ENCODE assay signal across 21 cellular contexts in genomic region chr6:118905851-118906250, GRCh38. TPM values are rescaled to one million over a fixed set of nuclear protein-coding genes. Genes with fewer than 3 reads are reported as not detected.
DNase-seq lines count a peak whose midpoint lies in the region; ATAC-seq and TF ChIP-seq lines count a peak whose summit lies in the region.
"Had no signal": no experiment of that assay in that cellular context is flagged by ENCODE, and none has a peak within 500 bp of the region (broad histone marks: within the 10 kb centered on the region; RNA-seq: fewer than 3 reads in every experiment).

No MANE protein-coding gene starts in this region.

- no peaks in the 10 kb centered on the region for H3K9me3 ChIP-seq in CD8-positive, alpha-beta T cell (ENCODE audit: low read length)
- H3K9me3 ChIP-seq in lung (ENCODE audit: control insufficient read depth in 2 of 2, insufficient read depth in 1 of 2, low read length in 1 of 2): no peaks in the 10 kb centered on the region
- no peaks in the 10 kb centered on the region for H3K9me3 ChIP-seq in heart left ventricle
- H3K9me3 ChIP-seq: SJCRH30, tibial nerve had no signal

- no peak overlapping the region for H3K4me3 Mint-ChIP-seq in activated CD4-positive, alpha-beta T cell treated with anti-CD3 and anti-CD28 coated beads, Interleukin-2, amount 10 ng/mL, durations not matched to agents 24 days and 14 days
- H3K4me3 Mint-ChIP-seq in CD8-positive, alpha-beta T cell: no peak overlapping the region
- H3K4me3 Mint-ChIP-seq in activated T-helper 17 cell treated with anti-CD3 and anti-CD28 coated beads, Interleukin-2, amount 50 U/mL, for 72 hours: peak overlapping the region; percentile 51
- H3K4me3 Mint-ChIP-seq: activated naive CD8-positive, alpha-beta T cell treated with anti-CD3 and anti-CD28 coated beads, Interleukin-2, amount 10 ng/mL, durations not matched to agents 7 days and 5 days; natural killer cell treated with Interleukin-12 subunit alpha and Interleukin-12 subunit beta and Interleukin-15 and Interleukin-18, amount 100 ng/mL, for 72 hours had no signal

- H3K36me3 Mint-ChIP-seq in activated CD4-positive, alpha-beta T cell treated with anti-CD3 and anti-CD28 coated beads, Interleukin-2, amount 10 ng/mL, durations not matched to agents 24 days and 14 days (ENCODE audit: low read depth): peaks cover 73% of the 10 kb centered on the region
- peaks cover 85% of the 10 kb centered on the region for H3K36me3 Mint-ChIP-seq in CD8-positive, alpha-beta T cell
- H3K36me3 Mint-ChIP-seq in activated T-helper 17 cell treated with anti-CD3 and anti-CD28 coated beads, Interleukin-2, amount 50 U/mL, for 72 hours (ENCODE audit: low read depth): peaks cover 97% of the 10 kb centered on the region

- no peak overlapping the region for H3K4me3 ChIP-seq in CD8-positive, alpha-beta T cell (ENCODE audit: low read depth, low read length)
- H3K4me3 ChIP-seq in lung (no peak overlapping the region), heart left ventricle (no peak overlapping the region)
- H3K4me3 ChIP-seq: SJCRH30, skin epidermis, tibial nerve had no signal

- peaks cover 56% of the 10 kb centered on the region for H3K36me3 ChIP-seq in CD8-positive, alpha-beta T cell (ENCODE audit: insufficient read depth, low read length)
- H3K36me3 ChIP-seq in lung (ENCODE audit: control insufficient read depth in 2 of 2, insufficient read depth in 2 of 2, low read length in 2 of 2) (peaks cover 6 to 10% of the 10 kb centered on the region in 2 donors), heart left ventricle (peaks cover 0 to 98% (median 91%) of the 10 kb centered on the region in 9 donors)

- CTCF ChIA-PET in CD8-positive, alpha-beta T cell (lab: Charles Lee): no interaction called here

- peak overlapping the region; percentile 60 for H3K27ac Mint-ChIP-seq in activated CD4-positive, alpha-beta T cell treated with anti-CD3 and anti-CD28 coated beads, Interleukin-2, amount 10 ng/mL, durations not matched to agents 24 days and 14 days
- H3K27ac Mint-ChIP-seq in CD8-positive, alpha-beta T cell: peak overlapping the region; percentile 77
- peak overlapping the region; percentile 58 for H3K27ac Mint-ChIP-seq in activated T-helper 17 cell treated with anti-CD3 and anti-CD28 coated beads, Interleukin-2, amount 50 U/mL, for 72 hours
- H3K27ac Mint-ChIP-seq: activated naive CD8-positive, alpha-beta T cell treated with anti-CD3 and anti-CD28 coated beads, Interleukin-2, amount 10 ng/mL, durations not matched to agents 7 days and 5 days; natural killer cell treated with Interleukin-12 subunit alpha and Interleukin-12 subunit beta and Interleukin-15 and Interleukin-18, amount 100 ng/mL, for 72 hours had no signal

- TF ChIP-seq POLR2A in heart left ventricle (IDR thresholded peaks at IDR 0.05): no peak

- no peak for TF ChIP-seq CTCF in CD8-positive, alpha-beta T cell (IDR thresholded peaks at IDR 0.05)
- TF ChIP-seq CTCF in lung (IDR thresholded peaks at IDR 0.05; ENCODE audit: control extremely low read depth, extremely low read depth) (no peak), heart left ventricle (IDR thresholded peaks at IDR 0.05) (no peak)

- no peak for DNase-seq in activated CD4-positive, alpha-beta T cell treated with anti-CD3 and anti-CD28 coated beads, Interleukin-2, amount 10 ng/mL, durations not matched to agents 24 days and 14 days
- no peak for DNase-seq in activated CD4-positive, alpha-beta T cell treated with anti-CD3 and anti-CD28 coated beads, Interleukin-2, amount 50 U/mL, for 4 hours
- DNase-seq in CD8-positive, alpha-beta T cell: no peak
- no peak for DNase-seq in lung (ENCODE audit: low spot score)
- no peak for DNase-seq in posterior cingulate gyrus
- DNase-seq in cerebellar nuclear complex (lab: John Stamatoyannopoulos, UW): no peak
- DNase-seq in heart left ventricle: no peak
- DNase-seq: activated naive CD8-positive, alpha-beta T cell treated with anti-CD3 and anti-CD28 coated beads, Interleukin-2, amount 10 ng/mL, durations not matched to agents 7 days and 5 days; AML-193; COR-L47; DMS53; GDM1; kidney; NCI-H1436 treated with DMSO at 0.1 percent for 48 hours; NCI-H446; NCI-H82; SJCRH30 had no signal

- WGBS in lung, 2 donors: 91 to 93% methylated on average over 4 of the region's 4 CpGs
- 97 to 98% (median 97%) methylated on average over 4 of the region's 4 CpGs for WGBS in heart left ventricle, 4 donors

- H3K4me1 ChIP-seq in CD8-positive, alpha-beta T cell (ENCODE audit: insufficient read depth, low read length): peaks cover 11% of the 10 kb centered on the region
- H3K4me1 ChIP-seq in lung (ENCODE audit: control insufficient read depth in 2 of 2, insufficient read depth in 2 of 2, low read length in 2 of 2) (peaks cover 0 to 1% of the 10 kb centered on the region in 2 donors), heart left ventricle (peaks cover 0 to 22% (median 8%) of the 10 kb centered on the region in 12 donors)

- no peaks in the 10 kb centered on the region for H3K9me3 Mint-ChIP-seq in activated CD4-positive, alpha-beta T cell treated with anti-CD3 and anti-CD28 coated beads, Interleukin-2, amount 10 ng/mL, durations not matched to agents 24 days and 14 days
- no peaks in the 10 kb centered on the region for H3K9me3 Mint-ChIP-seq in CD8-positive, alpha-beta T cell
- H3K9me3 Mint-ChIP-seq in activated T-helper 17 cell treated with anti-CD3 and anti-CD28 coated beads, Interleukin-2, amount 50 U/mL, for 72 hours: no peaks in the 10 kb centered on the region
- H3K9me3 Mint-ChIP-seq: activated naive CD8-positive, alpha-beta T cell treated with anti-CD3 and anti-CD28 coated beads, Interleukin-2, amount 10 ng/mL, durations not matched to agents 7 days and 5 days; natural killer cell treated with Interleukin-12 subunit alpha and Interleukin-12 subunit beta and Interleukin-15 and Interleukin-18, amount 100 ng/mL, for 72 hours had no signal

- H3K4me1 Mint-ChIP-seq in activated CD4-positive, alpha-beta T cell treated with anti-CD3 and anti-CD28 coated beads, Interleukin-2, amount 10 ng/mL, durations not matched to agents 24 days and 14 days: peaks cover 45% of the 10 kb centered on the region
- peaks cover 60% of the 10 kb centered on the region for H3K4me1 Mint-ChIP-seq in CD8-positive, alpha-beta T cell (ENCODE audit: low read depth)
- peaks cover 26% of the 10 kb centered on the region for H3K4me1 Mint-ChIP-seq in activated T-helper 17 cell treated with anti-CD3 and anti-CD28 coated beads, Interleukin-2, amount 50 U/mL, for 72 hours

- H3K27ac ChIP-seq in CD8-positive, alpha-beta T cell (ENCODE audit: low read depth, low read length): no peak overlapping the region
- H3K27ac ChIP-seq in lung (ENCODE audit: low read depth in 1 of 2, low read length in 1 of 2) (no peak overlapping the region), heart left ventricle (no peak overlapping the region)
- H3K27ac ChIP-seq: SJCRH30, tibial nerve had no signal

- peak; percentile 38 for ATAC-seq in CD8-positive, alpha-beta T cell
- ATAC-seq in activated T-helper 17 cell treated with anti-CD3 and anti-CD28 coated beads, Interleukin-2, amount 50 U/mL, for 72 hours (replicated peaks): peak; percentile 55
- ATAC-seq in lung (ENCODE audit: insufficient read depth, low FRiP score) (peak; percentile 11), heart left ventricle (no peak)
- ATAC-seq: natural killer cell treated with Interleukin-12 subunit alpha and Interleukin-12 subunit beta and Interleukin-15 and Interleukin-18, amount 100 ng/mL, for 72 hours had no signal

- intact Hi-C loops in activated CD4-positive, alpha-beta T cell treated with anti-CD3 and anti-CD28 coated beads, Interleukin-2, amount 10 ng/mL, durations not matched to agents 24 days and 14 days (cut with micrococcal nuclease): no loop called here
- intact Hi-C loops in CD8-positive, alpha-beta T cell (cut with DNase I, micrococcal nuclease): loop anchor here in 1 of 2 experiments (1.0 kb wide), 1 partner anchor 29 kb away; the partner anchor contains the start of gene MCM9
- intact Hi-C loops in posterior cingulate gyrus (cut with DNase I): no loop called here
- intact Hi-C loops in heart left ventricle (cut with DNase I): no loop called here

- POLR2A ChIA-PET in CD8-positive, alpha-beta T cell (lab: Charles Lee): no interaction called here

- H3K27me3 ChIP-seq in CD8-positive, alpha-beta T cell (ENCODE audit: insufficient read depth, low read length): no peaks in the 10 kb centered on the region
- H3K27me3 ChIP-seq in lung (ENCODE audit: control insufficient read depth, insufficient read depth): no peaks in the 10 kb centered on the region
- no peaks in the 10 kb centered on the region for H3K27me3 ChIP-seq in heart left ventricle
- H3K27me3 ChIP-seq: SJCRH30, tibial nerve had no signal

- H3K27me3 Mint-ChIP-seq in activated CD4-positive, alpha-beta T cell treated with anti-CD3 and anti-CD28 coated beads, Interleukin-2, amount 10 ng/mL, durations not matched to agents 24 days and 14 days: no peaks in the 10 kb centered on the region
- H3K27me3 Mint-ChIP-seq in CD8-positive, alpha-beta T cell (ENCODE audit: low read depth): no peaks in the 10 kb centered on the region
- no peaks in the 10 kb centered on the region for H3K27me3 Mint-ChIP-seq in activated T-helper 17 cell treated with anti-CD3 and anti-CD28 coated beads, Interleukin-2, amount 50 U/mL, for 72 hours
- H3K27me3 Mint-ChIP-seq: activated naive CD8-positive, alpha-beta T cell treated with anti-CD3 and anti-CD28 coated beads, Interleukin-2, amount 10 ng/mL, durations not matched to agents 7 days and 5 days; natural killer cell treated with Interleukin-12 subunit alpha and Interleukin-12 subunit beta and Interleukin-15 and Interleukin-18, amount 100 ng/mL, for 72 hours had no signal

RNA-seq across cellular contexts. Expression of gene ASF1A, which starts 11.9 kb away (rescaled TPM):
- total RNA-seq in activated CD4-positive, alpha-beta T cell treated with anti-CD3 and anti-CD28 coated beads, Interleukin-2, amount 10 ng/mL, durations not matched to agents 24 days and 14 days: 43.2 and 43.3 TPM in 2 replicates
- 10 to 100 TPM; 15.6 to 17.1 TPM for total RNA-seq in CD8-positive, alpha-beta T cell
- total RNA-seq in activated T-helper 17 cell treated with anti-CD3 and anti-CD28 coated beads, Interleukin-2, amount 50 U/mL, for 72 hours: 10 to 100 TPM; 11.3 to 27.3 TPM
- total RNA-seq in lung (10 to 100 TPM; 20.4 to 32.9 TPM), heart left ventricle (10 to 100 TPM in 8 of 9 donors, 1 to 10 TPM in 1; 9.8 to 28.9 (median 22.1) TPM)
- polyA plus RNA-seq in lung (10 to 100 TPM in 1 of 2 donors, 1 to 10 TPM in 1; 8.9 to 27.3 TPM), heart left ventricle (10 to 100 TPM; 16.4 to 24.5 TPM)

RNA-seq across cellular contexts. Expression of gene MCM9, which starts 29.1 kb away (rescaled TPM):
- 19.0 and 21.3 TPM in 2 replicates for total RNA-seq in activated CD4-positive, alpha-beta T cell treated with anti-CD3 and anti-CD28 coated beads, Interleukin-2, amount 10 ng/mL, durations not matched to agents 24 days and 14 days
- 10 to 100 TPM; 32.9 to 34.1 TPM for total RNA-seq in CD8-positive, alpha-beta T cell
- total RNA-seq in activated T-helper 17 cell treated with anti-CD3 and anti-CD28 coated beads, Interleukin-2, amount 50 U/mL, for 72 hours: 10 to 100 TPM; 12.8 to 21.7 TPM
- total RNA-seq in lung (10 to 100 TPM; 18.1 to 28.6 TPM), heart left ventricle (1 to 10 TPM; 2.2 to 8.5 (median 4.9) TPM)
- polyA plus RNA-seq in lung (1 to 10 TPM; 4.8 to 6.0 TPM), heart left ventricle (1 to 10 TPM; 2.1 to 3.6 TPM)

Comparison
In these comparisons a context has a peak if more than half of its experiments do, and no peak if none do; other contexts are left out.
1. ATAC-seq: peak in CD8-positive, alpha-beta T cell (single experiment), activated T-helper 17 cell treated with anti-CD3 and anti-CD28 coated beads, Interleukin-2, amount 50 U/mL, for 72 hours (single experiment) and lung (single experiment); none in heart left ventricle (0 of 4).
2. Peak in every context shown above with its lines, with median percentiles within 50 percentile points of each other: H3K27ac Mint-ChIP-seq.